In genomic region chr18:75477913-75478312, GRCh38 we compare ENCODE assay signal across 15 cellular contexts. TPM values are rescaled to one million over a fixed set of nuclear protein-coding genes. Genes with fewer than 3 reads are reported as not detected.
DNase-seq lines count a peak whose midpoint lies in the region; ATAC-seq and TF ChIP-seq lines count a peak whose summit lies in the region.
"Had no signal": no experiment of that assay in that cellular context is flagged by ENCODE, and none has a peak within 500 bp of the region (broad histone marks: within the 10 kb centered on the region; RNA-seq: fewer than 3 reads in every experiment).

No MANE protein-coding gene starts in this region.

- no peaks in the 10 kb centered on the region for H4K20me1 ChIP-seq in PC-3 (ENCODE audit: low read length)
- H4K20me1 ChIP-seq: BLaER1 treated with 17β-estradiol and CSF1 and Interleukin-3, amounts not matched to agents 10 nM and 100 nM had no signal

- intact Hi-C loops in PC-3 (cut with micrococcal nuclease), result loop anchor here (5.0 to 10.0 kb wide), 3 partner anchors 163 to 581 kb away; no protein-coding TSS in a partner anchor

- H3K9me3 Mint-ChIP-seq in HFFc6, result peaks cover 8% of the 10 kb centered on the region

- no TSS peak for BruUV-seq in PC-3 (replicated peaks; lab: Mats Ljungman, UMichigan)

- peak; percentile 72 for DNase-seq in CD1c-positive myeloid dendritic cell (ENCODE audit: extremely low spot score)
- DNase-seq in HFFc6, result peak; percentile 21
- peak; percentile 17 for DNase-seq in PC-3
- peak; percentile 25 for DNase-seq in fibroblast of villous mesenchyme (ENCODE audit: low read depth)
- DNase-seq in DMS114 treated with DMSO at 0.1 percent for 48 hours (lab: John Stamatoyannopoulos, UW; ENCODE audit: unreplicated experiment), result no peak
- no peak for DNase-seq in A172 (ENCODE audit: low spot score)
- DNase-seq: gastrocnemius medialis, NCI-H187 had no signal

- TF ChIP-seq CTCF in HFFc6 (IDR thresholded peaks at IDR 0.05), result no peak
- no peak for TF ChIP-seq CTCF in PC-3 (conservative IDR thresholded peaks at IDR 0.05; ENCODE audit: low read depth, low read length)
- no peak for TF ChIP-seq CTCF in fibroblast of villous mesenchyme (IDR thresholded peaks at IDR 0.05; ENCODE audit: insufficient read depth, low read depth, low read length)

- H3K27me3 ChIP-seq in PC-3 (ENCODE audit: low read length), result no peaks in the 10 kb centered on the region
- H3K27me3 ChIP-seq: BLaER1 treated with 17β-estradiol and CSF1 and Interleukin-3, amounts not matched to agents 10 nM and 100 nM; gastrocnemius medialis had no signal

- no peaks in the 10 kb centered on the region for H3K36me3 ChIP-seq in PC-3 (ENCODE audit: low read depth, low read length)
- H3K36me3 ChIP-seq: BLaER1 treated with 17β-estradiol and CSF1 and Interleukin-3, amounts not matched to agents 10 nM and 100 nM; gastrocnemius medialis had no signal

- CTCF ChIA-PET in PC-3 (lab: Charles Lee), result no interaction called here

- H3K9ac ChIP-seq in PC-3 (ENCODE audit: low read length), result no peak overlapping the region
- H3K9ac ChIP-seq: BLaER1 treated with 17β-estradiol and CSF1 and Interleukin-3, amounts not matched to agents 10 nM and 100 nM had no signal

- H3K4me1 Mint-ChIP-seq in HFFc6 (ENCODE audit: low read depth), result peaks cover 73% of the 10 kb centered on the region

- H3K27ac Mint-ChIP-seq in HFFc6, result no peak overlapping the region
- H3K27ac Mint-ChIP-seq: mesothelial cell of epicardium had no signal

- POLR2A ChIA-PET in PC-3 (lab: Charles Lee; ENCODE audit: unreplicated experiment), result no interaction called here

- peaks cover 11% of the 10 kb centered on the region for H3K4me1 ChIP-seq in PC-3 (ENCODE audit: insufficient read depth, low read length)
- H3K4me1 ChIP-seq: gastrocnemius medialis had no signal

- no peak overlapping the region for H3K4me3 ChIP-seq in PC-3 (ENCODE audit: low read length)
- H3K4me3 ChIP-seq in fibroblast of villous mesenchyme (ENCODE audit: low read depth, low read length), result no peak overlapping the region
- H3K4me3 ChIP-seq: BLaER1 treated with 17β-estradiol and CSF1 and Interleukin-3, amounts not matched to agents 10 nM and 100 nM; gastrocnemius medialis had no signal

- peaks cover 4% of the 10 kb centered on the region; the same call in 1 of the 2 replicates for H3K9me3 ChIP-seq in PC-3 (ENCODE audit: low read length)
- H3K9me3 ChIP-seq: gastrocnemius medialis had no signal

- H3K9me2 ChIP-seq in PC-3 (replicated peaks; ENCODE audit: low read length), result no peaks in the 10 kb centered on the region

- H2AFZ ChIP-seq in PC-3 (ENCODE audit: low read length), result no peak overlapping the region

- H3K4me2 ChIP-seq in PC-3 (ENCODE audit: low read length), result no peak overlapping the region

- no peak overlapping the region for H3K27ac ChIP-seq in PC-3 (ENCODE audit: low read length)
- H3K27ac ChIP-seq: BLaER1 treated with 17β-estradiol and CSF1 and Interleukin-3, amounts not matched to agents 10 nM and 100 nM; gastrocnemius medialis had no signal

- ATAC-seq in PC-3 (no peak), HG03025 (IDR thresholded peaks at IDR 0.05; ENCODE audit: low FRiP score, unreplicated experiment) (no peak), GM18502 (IDR thresholded peaks at IDR 0.05; ENCODE audit: poor library complexity, unreplicated experiment) (no peak)
- ATAC-seq: gastrocnemius medialis, Panc1 had no signal

- H3K27me3 Mint-ChIP-seq in HFFc6 (ENCODE audit: insufficient read depth), result no peaks in the 10 kb centered on the region; the same call in 1 of the 2 replicates

- no peaks in the 10 kb centered on the region for H3F3A ChIP-seq in PC-3 (ENCODE audit: low read length, unreplicated experiment)

- peaks cover 16% of the 10 kb centered on the region for H3K36me3 Mint-ChIP-seq in HFFc6 (ENCODE audit: low read depth)

- no peaks in the 10 kb centered on the region for H3K79me2 ChIP-seq in PC-3 (ENCODE audit: low read length)

- H3K4me3 Mint-ChIP-seq in HFFc6, result no peak overlapping the region
- H3K4me3 Mint-ChIP-seq: mesothelial cell of epicardium had no signal

RNA-seq across cellular contexts. Expression of gene SMIM21, which starts 50.4 kb away (rescaled TPM):
- not detected for total RNA-seq in HFFc6 (2021; fragmentation: NEBNext Ultra II Directional; extraction: Animal tissue kit (Norgen Biotek cat#: 25700))
- not detected in 2 replicates for total RNA-seq in PC-3 (2014; rRNA removed)
- total RNA-seq in fibroblast of villous mesenchyme, result not detected in 2 replicates
- total RNA-seq in A172 (2014; rRNA removed; shearing (Covaris generic)), result not detected in 2 replicates
- total RNA-seq: chondrocyte, gastrocnemius medialis, mesothelial cell of epicardium, temporal lobe had no signal

Comparison
In these comparisons a context has a peak if more than half of its experiments do, and no peak if none do; other contexts are left out.
1. DNase-seq: peak in CD1c-positive myeloid dendritic cell (single experiment), HFFc6 (single experiment), PC-3 (single experiment) and fibroblast of villous mesenchyme (single experiment); none in DMS114 treated with DMSO at 0.1 percent for 48 hours (single experiment) and A172 (single experiment).